33 cellular contexts compared by ENCODE assay signal in genomic region chr6:88072462-88072861, GRCh38. TPM values are rescaled to one million over a fixed set of nuclear protein-coding genes. Genes with fewer than 3 reads are reported as not detected.
"Had no signal": no experiment of that assay in that cellular context is flagged by ENCODE, and none has a peak within 500 bp of the region (broad histone marks: within the 10 kb centered on the region; RNA-seq: fewer than 3 reads in every experiment).

No MANE protein-coding gene starts in this region.

- H3K36me3 Mint-ChIP-seq: immature natural killer cell, type B pancreatic cell had no signal

- H3K27me3 ChIP-seq: esophagus squamous epithelium, sigmoid colon, testis, tibial artery had no signal

- ATAC-seq: heart right ventricle; naive thymus-derived CD8-positive, alpha-beta T cell; right cardiac atrium; stimulated activated memory B cell treated with anti-CD40 and anti-IgM and Interleukin-4, amounts not matched to agents 10 μg/mL and 1 μg/mL and 100 μg/mL, for 72 hours; stimulated activated naive CD8-positive, alpha-beta T cell treated with anti-CD3 and anti-CD28 coated beads, Interleukin-15, Interleukin-2, amounts not matched to agents 100 U/mL and 50 U/mL, for 24 hours had no signal

- H3K4me3 ChIP-seq: coronary artery, esophagus squamous epithelium, heart right ventricle, prostate gland, sigmoid colon, testis, tibial artery had no signal

- H3K4me3 Mint-ChIP-seq: immature natural killer cell; naive thymus-derived CD8-positive, alpha-beta T cell; nephron progenitor cell; stimulated activated memory B cell treated with anti-CD40 and anti-IgM and Interleukin-4, amounts not matched to agents 10 μg/mL and 1 μg/mL and 100 μg/mL, for 72 hours; type B pancreatic cell had no signal

- H3K27me3 Mint-ChIP-seq: stimulated activated memory B cell treated with anti-CD40 and anti-IgM and Interleukin-4, amounts not matched to agents 10 μg/mL and 1 μg/mL and 100 μg/mL, for 72 hours; type B pancreatic cell had no signal

- H3K9me3 Mint-ChIP-seq: nephron progenitor cell, type B pancreatic cell had no signal

- H3K27ac ChIP-seq: coronary artery, esophagus squamous epithelium, heart right ventricle, prostate gland, sigmoid colon, testis, tibial artery had no signal

- H3K4me1 ChIP-seq: esophagus squamous epithelium, heart right ventricle, prostate gland, sigmoid colon, testis, tibial artery had no signal

- FAIRE-seq: endothelial cell of umbilical vein, urothelium cell line had no signal

- H3K36me3 ChIP-seq: esophagus squamous epithelium, heart right ventricle, prostate gland, sigmoid colon, tibial artery had no signal

- H3K4me1 Mint-ChIP-seq: immature natural killer cell; naive thymus-derived CD8-positive, alpha-beta T cell; nephron progenitor cell; stimulated activated memory B cell treated with anti-CD40 and anti-IgM and Interleukin-4, amounts not matched to agents 10 μg/mL and 1 μg/mL and 100 μg/mL, for 72 hours had no signal

- H3K27ac Mint-ChIP-seq: immature natural killer cell; naive thymus-derived CD8-positive, alpha-beta T cell; nephron progenitor cell; stimulated activated memory B cell treated with anti-CD40 and anti-IgM and Interleukin-4, amounts not matched to agents 10 μg/mL and 1 μg/mL and 100 μg/mL, for 72 hours; type B pancreatic cell had no signal

- H3K9me3 ChIP-seq: esophagus squamous epithelium, prostate gland, sigmoid colon, testis, tibial artery had no signal

- DNase-seq: dermis blood vessel endothelial cell; effector memory CD4-positive, alpha-beta T cell; esophagus squamous epithelium; foreskin melanocyte; glutamatergic neuron; heart right ventricle; hypothalamus; immature natural killer cell; islet precursor cell; kidney glomerular epithelial cell; mammary epithelial cell; naive thymus-derived CD8-positive, alpha-beta T cell; nephron progenitor cell; nucleus accumbens; right cardiac atrium; sigmoid colon; stimulated activated CD4-positive, alpha-beta T cell treated with anti-CD3 and anti-CD28 coated beads, Interleukin-4, amount 100 ng/mL, for 4 hours; stimulated activated naive CD8-positive, alpha-beta T cell treated with anti-CD3 and anti-CD28 coated beads, Interleukin-15, Interleukin-2, amounts not matched to agents 100 U/mL and 50 U/mL, for 24 hours; substantia nigra; testis; tibial artery had no signal

RNA-seq across cellular contexts. Expression of gene SPACA1, which starts 24.8 kb away (rescaled TPM):
- total RNA-seq: dermis blood vessel endothelial cell; endothelial cell of umbilical vein; epithelial cell of proximal tubule; esophagus squamous epithelium; heart right ventricle; liver; mammary epithelial cell; mesenteric fat pad; myocyte; naive thymus-derived CD8-positive, alpha-beta T cell; osteocyte; right cardiac atrium; sigmoid colon; skeletal muscle tissue had no signal
- polyA plus RNA-seq: endothelial cell of umbilical vein; heart right ventricle; immature natural killer cell; liver; mammary epithelial cell; naive thymus-derived CD8-positive, alpha-beta T cell; right cardiac atrium; sigmoid colon had no signal
